Comparison of ENCODE assay signal across 11 cellular contexts in genomic region chr11:35076201-35077100, GRCh38.
DNase-seq lines count a peak whose midpoint lies in the region; ATAC-seq and TF ChIP-seq lines count a peak whose summit lies in the region.
"Had no signal": no experiment of that assay in that cellular context is flagged by ENCODE, and none has a peak within 500 bp of the region (broad histone marks: within the 10 kb centered on the region; RNA-seq: fewer than 3 reads in every experiment).

No MANE protein-coding gene starts in this region.

- H3K4me3 Mint-ChIP-seq in activated CD4-positive, alpha-beta memory T cell treated with anti-CD3 and anti-CD28 coated beads, Interleukin-2, amount 10 ng/mL, durations not matched to agents 7 days and 5 days = no peak overlapping the region

- H3K27ac Mint-ChIP-seq in activated CD4-positive, alpha-beta memory T cell treated with anti-CD3 and anti-CD28 coated beads, Interleukin-2, amount 10 ng/mL, durations not matched to agents 7 days and 5 days = peak overlapping the region; percentile 99

- CTCF ChIA-PET in activated CD4-positive, alpha-beta memory T cell treated with anti-CD3 and anti-CD28 coated beads, Interleukin-2, amount 10 ng/mL, durations not matched to agents 7 days and 5 days (lab: Charles Lee) = interaction anchor here (1.1 to 1.5 kb wide), 2 partner anchors 9 to 63 kb away, joined by 3 read pairs; no protein-coding TSS in a partner anchor

- intact Hi-C loops in Right ventricle myocardium inferior (cut with DNase I) (no loop called here), cardiac septum (cut with DNase I) (no loop called here), left ventricle myocardium inferior (cut with micrococcal nuclease) (no loop called here)

- H3K36me3 ChIP-seq in left ventricle myocardium inferior = no peaks in the 10 kb centered on the region
- no peaks in the 10 kb centered on the region for H3K36me3 ChIP-seq in thymus (ENCODE audit: control insufficient read depth, insufficient read depth)

- peaks cover 39% of the 10 kb centered on the region for H3K36me3 Mint-ChIP-seq in activated CD4-positive, alpha-beta memory T cell treated with anti-CD3 and anti-CD28 coated beads, Interleukin-2, amount 10 ng/mL, durations not matched to agents 7 days and 5 days (ENCODE audit: low read depth)

- 84% methylated on average over 4 of the region's 4 CpGs for WGBS in thymus

- H3K4me3 ChIP-seq in left ventricle myocardium inferior (no peak overlapping the region), thymus (ENCODE audit: low read length) (no peak overlapping the region)
- H3K4me3 ChIP-seq: mucosa of descending colon had no signal

- POLR2A ChIA-PET in activated CD4-positive, alpha-beta memory T cell treated with anti-CD3 and anti-CD28 coated beads, Interleukin-2, amount 10 ng/mL, durations not matched to agents 7 days and 5 days (lab: Charles Lee) = interaction anchor here (0.6 to 5.7 kb wide), 12 partner anchors 8 to 89 kb away, joined by 3 to 39 read pairs (median 3); partner anchors contain the start of gene CD44

- H3K27me3 ChIP-seq in left ventricle myocardium inferior (ENCODE audit: low read depth) = no peaks in the 10 kb centered on the region
- no peaks in the 10 kb centered on the region for H3K27me3 ChIP-seq in thymus (ENCODE audit: control insufficient read depth, insufficient read depth)

- H3K27ac ChIP-seq in left ventricle myocardium inferior (replicated peaks) (peak overlapping the region; percentile 51), thymus (ENCODE audit: low read depth) (peak overlapping the region; percentile 50)

- no peak for TF ChIP-seq CTCF in left ventricle myocardium inferior (IDR thresholded peaks at IDR 0.05; ENCODE audit: borderline replicate concordance)

- H3K9me3 ChIP-seq in left ventricle myocardium inferior (replicated peaks) = no peaks in the 10 kb centered on the region
- H3K9me3 ChIP-seq in thymus (ENCODE audit: control insufficient read depth) = no peaks in the 10 kb centered on the region
- H3K9me3 ChIP-seq: mucosa of descending colon had no signal

- H3K4me1 ChIP-seq in left ventricle myocardium inferior = peaks cover 12% of the 10 kb centered on the region
- H3K4me1 ChIP-seq in thymus (ENCODE audit: control insufficient read depth, insufficient read depth, low read length) = peaks cover 13% of the 10 kb centered on the region

- H3K4me1 Mint-ChIP-seq in activated CD4-positive, alpha-beta memory T cell treated with anti-CD3 and anti-CD28 coated beads, Interleukin-2, amount 10 ng/mL, durations not matched to agents 7 days and 5 days = peaks cover 67% of the 10 kb centered on the region

- no peak for DNase-seq in Right ventricle myocardium inferior (ENCODE audit: missing footprints)
- no peak for DNase-seq in cardiac septum (ENCODE audit: low spot score)
- no peak for DNase-seq in activated CD4-positive, alpha-beta memory T cell treated with anti-CD3 and anti-CD28 coated beads, Interleukin-2, amount 10 ng/mL, durations not matched to agents 7 days and 5 days
- DNase-seq in left ventricle myocardium inferior = no peak
- no peak for DNase-seq in NCI-H526 (lab: John Stamatoyannopoulos, UW)
- DNase-seq in NCI-H748 (lab: John Stamatoyannopoulos, UW; ENCODE audit: unreplicated experiment) = no peak
- DNase-seq: MM.1S, mucosa of descending colon, posterior cingulate gyrus had no signal

- peaks cover 18% of the 10 kb centered on the region for H3K9me3 Mint-ChIP-seq in activated CD4-positive, alpha-beta memory T cell treated with anti-CD3 and anti-CD28 coated beads, Interleukin-2, amount 10 ng/mL, durations not matched to agents 7 days and 5 days

- no peaks in the 10 kb centered on the region for H3K27me3 Mint-ChIP-seq in activated CD4-positive, alpha-beta memory T cell treated with anti-CD3 and anti-CD28 coated beads, Interleukin-2, amount 10 ng/mL, durations not matched to agents 7 days and 5 days

- peak; percentile 48 for ATAC-seq in Right ventricle myocardium inferior
- no peak for ATAC-seq in HG03442 (IDR thresholded peaks at IDR 0.05; ENCODE audit: unreplicated experiment)
- ATAC-seq: mucosa of descending colon had no signal
